Comparison of ENCODE assay signal across 19 cellular contexts in genomic region chr9:116383956-116384355, GRCh38.
A peak's percentile ranks its signal among the peaks of the same experiment; 100 is the strongest.
DNase-seq lines count a peak whose midpoint lies in the region; ATAC-seq and TF ChIP-seq lines count a peak whose summit lies in the region.
"Had no signal": no experiment of that assay in that cellular context is flagged by ENCODE, and none has a peak within 500 bp of the region (broad histone marks: within the 10 kb centered on the region; RNA-seq: fewer than 3 reads in every experiment).

No MANE protein-coding gene starts in this region.

- H3K36me3 ChIP-seq in thyroid gland (no peaks in the 10 kb centered on the region), SJCRH30 (0 out of 2 replicates have a peak, but pooled peaks cover 4% of the 10 kb centered on the region)

- no peak for TF ChIP-seq POLR2A in thyroid gland (IDR thresholded peaks at IDR 0.05)

- H3K4me3 ChIP-seq in astrocyte of the spinal cord (ENCODE audit: low read depth, low read length) (no peak overlapping the region), fibroblast of villous mesenchyme (ENCODE audit: low read depth, low read length) (no peak overlapping the region), thyroid gland (replicated peaks in 1 of 3) (no peak overlapping the region), SJCRH30 (no peak overlapping the region)
- H3K4me3 ChIP-seq: GM23338, SK-N-MC had no signal

- in situ Hi-C loops in astrocyte of the spinal cord (cut with HindIII; ENCODE audit: low sequenced_read_pairs), result no loop called here

- peak overlapping the region in 1 of 3 donors; percentile 25 for H3K27ac ChIP-seq in thyroid gland
- H3K27ac ChIP-seq in SJCRH30, result no peak overlapping the region

- TF ChIP-seq CTCF in astrocyte of the spinal cord (IDR thresholded peaks at IDR 0.05; ENCODE audit: low read depth, low read length) (no peak), fibroblast of villous mesenchyme (IDR thresholded peaks at IDR 0.05; ENCODE audit: insufficient read depth, low read depth, low read length) (no peak), thyroid gland (IDR thresholded peaks at IDR 0.05) (no peak)

- H3K9me3 ChIP-seq in thyroid gland (no peaks in the 10 kb centered on the region), SJCRH30 (replicated peaks) (peaks cover 2% of the 10 kb centered on the region; the same call in 1 of the 2 replicates)

- 13 to 18% methylated on average over 4 of the region's 4 CpGs for WGBS in thyroid gland, 2 donors

- ATAC-seq in HG03095 (IDR thresholded peaks at IDR 0.05; ENCODE audit: unreplicated experiment), result no peak
- ATAC-seq: GM23338 had no signal

- peak; percentile 50 for DNase-seq in H4 (ENCODE audit: low spot score)
- DNase-seq in astrocyte of the spinal cord (ENCODE audit: low read depth, low spot score), result peak; percentile 19
- peak; percentile 34 for DNase-seq in fibroblast of villous mesenchyme (ENCODE audit: low read depth)
- peak; percentile 40 to 44 for DNase-seq in thyroid gland
- DNase-seq in SJCRH30, result no peak
- DNase-seq in NCI-H1930 (lab: John Stamatoyannopoulos, UW), result no peak
- DNase-seq: ACHN; Calu3; CD4-positive, alpha-beta T cell; DMS79; GDM1; KG1; NCI-H1048; NCI-H146; NCI-H2081 treated with DMSO at 0.1 percent for 48 hours; NCI-H510A treated with DMSO at 0.1 percent for 48 hours had no signal

- H3K4me1 ChIP-seq in thyroid gland (peaks cover 22 to 29% of the 10 kb centered on the region in 2 donors), SJCRH30 (peaks cover 14% of the 10 kb centered on the region)

- intact Hi-C loops in thyroid gland (cut with DNase I), result no loop called here

- H3K27me3 ChIP-seq in thyroid gland (no peaks in the 10 kb centered on the region), SJCRH30 (no peaks in the 10 kb centered on the region)

Comparison
In these comparisons a context has a peak if more than half of its experiments do, and no peak if none do; other contexts are left out.
1. DNase-seq: peak in H4 (single experiment), astrocyte of the spinal cord (single experiment), fibroblast of villous mesenchyme (single experiment) and thyroid gland (2 of 2); none in SJCRH30 (0 of 2) and NCI-H1930 (0 of 2).